Comparison of ENCODE assay signal across 19 cellular contexts in the genomic region with DNA sequence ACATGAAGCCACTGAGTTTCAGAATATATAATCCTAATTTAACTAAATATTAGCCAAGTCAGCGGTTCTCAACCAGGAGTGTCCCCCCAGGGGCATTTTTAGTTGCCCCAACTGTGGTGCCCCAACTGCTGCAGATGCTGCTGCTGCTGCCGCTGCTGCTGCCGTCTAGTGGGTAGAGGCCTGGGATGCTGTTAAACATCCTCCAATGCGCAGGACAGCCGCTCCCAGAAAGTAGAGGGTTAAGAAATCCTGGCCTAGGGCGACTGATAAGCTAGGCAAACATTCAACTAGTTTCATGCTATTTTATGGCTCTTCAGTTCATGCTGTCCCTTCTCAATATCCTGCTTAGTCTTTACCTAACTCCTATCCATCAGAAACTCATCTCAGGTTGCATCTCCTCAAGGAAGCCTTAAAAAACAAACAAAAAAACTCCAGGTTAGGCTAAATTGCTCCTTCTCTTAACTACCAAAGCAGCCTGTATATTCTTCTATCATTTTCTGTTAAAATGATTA. TPM values are rescaled to one million over a fixed set of nuclear protein-coding genes. Genes with fewer than 3 reads are reported as not detected.
DNase-seq lines count a peak whose midpoint lies in the region; ATAC-seq, FAIRE-seq and TF ChIP-seq lines count a peak whose summit lies in the region.
"Had no signal": no experiment of that assay in that cellular context is flagged by ENCODE, and none has a peak within 500 bp of the region (broad histone marks: within the 10 kb centered on the region; RNA-seq: fewer than 3 reads in every experiment).

No MANE protein-coding gene starts in this region.

- H3K36me3 ChIP-seq in kidney (ENCODE audit: control insufficient read depth in 1 of 2, insufficient read depth in 2 of 2, low read length in 2 of 2) (peaks cover 0 to 8% of the 10 kb centered on the region in 2 donors), gastrocnemius medialis (no peaks in the 10 kb centered on the region), uterus (no peaks in the 10 kb centered on the region)
- H3K36me3 ChIP-seq: brain microvascular endothelial cell had no signal

- H2AFZ ChIP-seq in H9 (ENCODE audit: low read length), result no peak overlapping the region

- in situ Hi-C loops in gastrocnemius medialis (cut with MboI; ENCODE audit: low sequenced_read_pairs in 4 of 4), result loop anchor here in 2 of 4 donors (25.0 kb wide), 3 partner anchors 214 to 1561 kb away; partner anchors contain the start of genes ATP1B1 (in 1 of the 2), MPZL1 (in 1 of the 2) and SLC19A2 (in 1 of the 2)

- H4K8ac ChIP-seq in H9 (replicated peaks; ENCODE audit: insufficient read length, low read depth, low read length), result no peak overlapping the region

- H3K4me1 Mint-ChIP-seq in H9, result peaks cover 4 to 6% of the 10 kb centered on the region in 2 experiments; a peak in 3 of 4 replicates

- no peak for ATAC-seq in gastrocnemius medialis
- ATAC-seq in HG03354 (IDR thresholded peaks at IDR 0.05; ENCODE audit: poor library complexity, severe bottlenecking, unreplicated experiment), result no peak
- ATAC-seq: stimulated activated naive CD8-positive, alpha-beta T cell treated with anti-CD3 and anti-CD28 coated beads, Interleukin-15, amount 100 ng/mL, for 72 hours had no signal

- no peak for FAIRE-seq in RCC 7860 (lab: Jason Lieb, UNC)
- no peak for FAIRE-seq in kidney (lab: Jason Lieb, UNC)

- no peak overlapping the region for H2AK5ac ChIP-seq in H9 (ENCODE audit: insufficient read length, low read length)

- no peak overlapping the region for H2BK15ac ChIP-seq in H9 (ENCODE audit: low read depth, low read length)

- no peak overlapping the region for H4K91ac ChIP-seq in H9 (ENCODE audit: insufficient read length, low read depth, low read length)

- no peaks in the 10 kb centered on the region for H3K23me2 ChIP-seq in H9 (ENCODE audit: insufficient read length, low read depth, low read length, poor library complexity, severe bottlenecking)

- no peak for TF ChIP-seq POLR2A in gastrocnemius medialis (IDR thresholded peaks at IDR 0.05)
- TF ChIP-seq POLR2A in uterus (IDR thresholded peaks at IDR 0.05), result no peak

- H3K4me1 ChIP-seq in H9 (ENCODE audit: insufficient read depth, low read length) (no peaks in the 10 kb centered on the region), kidney (ENCODE audit: control insufficient read depth in 1 of 2, insufficient read depth in 1 of 2, low read depth in 1 of 2, low read length in 2 of 2) (peaks cover 2 to 17% of the 10 kb centered on the region in 2 donors), gastrocnemius medialis (peaks cover 50 to 78% of the 10 kb centered on the region in 2 donors), uterus (no peaks in the 10 kb centered on the region)

- H4K20me1 ChIP-seq in H9 (ENCODE audit: control insufficient read depth, insufficient read depth, insufficient read length), result no peaks in the 10 kb centered on the region
- H4K20me1 ChIP-seq: BLaER1 treated with 17β-estradiol and CSF1 and Interleukin-3, amounts not matched to agents 10 nM and 100 nM had no signal

- no peaks in the 10 kb centered on the region for H3K27me3 ChIP-seq in H9 (ENCODE audit: insufficient read depth, low read length)
- no peaks in the 10 kb centered on the region for H3K27me3 ChIP-seq in gastrocnemius medialis
- H3K27me3 ChIP-seq in uterus, result no peaks in the 10 kb centered on the region
- H3K27me3 ChIP-seq: BLaER1 treated with 17β-estradiol and CSF1 and Interleukin-3, amounts not matched to agents 10 nM and 100 nM; brain microvascular endothelial cell had no signal

- no CpG with 5 or more reads among the region's 6 CpGs for WGBS in H9 (ENCODE audit: extremely low coverage, insufficient read length, low lambda C conversion rate)

- H3T11ph ChIP-seq in H9 (ENCODE audit: low read length), result no peak overlapping the region

- H3K27ac ChIP-seq in H9 (ENCODE audit: insufficient read length, low read depth, low read length) (no peak overlapping the region), kidney (ENCODE audit: low read depth in 2 of 2, low read length in 2 of 2) (peak overlapping the region in 1 of 2 donors; percentile 15), gastrocnemius medialis (peak overlapping the region; percentile 49 to 79 (median 62)), uterus (no peak overlapping the region)
- H3K27ac ChIP-seq: BLaER1 treated with 17β-estradiol and CSF1 and Interleukin-3, amounts not matched to agents 10 nM and 100 nM; brain microvascular endothelial cell had no signal

- no peak overlapping the region for H3K14ac ChIP-seq in H9 (ENCODE audit: insufficient read depth, low read length)

- H2BK20ac ChIP-seq in H9 (ENCODE audit: low read depth, low read length, poor library complexity, severe bottlenecking), result no peak overlapping the region

- H3K4me3 Mint-ChIP-seq in H9, result no peak overlapping the region
- H3K4me3 Mint-ChIP-seq: activated B cell treated with CpG ODN at 0.5 μM for 24 hours; stimulated activated naive CD8-positive, alpha-beta T cell treated with anti-CD3 and anti-CD28 coated beads, Interleukin-15, amount 100 ng/mL, for 72 hours had no signal

- H3K4me3 ChIP-seq in kidney (ENCODE audit: low read length in 2 of 2) (peak overlapping the region; percentile 24 to 46), gastrocnemius medialis (no peak overlapping the region), uterus (no peak overlapping the region)
- H3K4me3 ChIP-seq: BLaER1 treated with 17β-estradiol and CSF1 and Interleukin-3, amounts not matched to agents 10 nM and 100 nM had no signal

- H3K27ac Mint-ChIP-seq in H9, result no peak overlapping the region
- H3K27ac Mint-ChIP-seq: activated B cell treated with CpG ODN at 0.5 μM for 24 hours had no signal

- H3K79me1 ChIP-seq in H9 (ENCODE audit: insufficient read depth, low read depth, low read length, poor library complexity, severe bottlenecking), result no peaks in the 10 kb centered on the region

- H3K79me2 ChIP-seq in H9 (ENCODE audit: insufficient read depth, low read length), result no peaks in the 10 kb centered on the region

- H3K18ac ChIP-seq in H9 (ENCODE audit: insufficient read length, low read depth, low read length), result no peak overlapping the region

- no peak overlapping the region for H2BK12ac ChIP-seq in H9 (ENCODE audit: insufficient read length, low read depth, low read length)

- H3K9me3 ChIP-seq in H9 (ENCODE audit: control insufficient read depth, low read depth, low read length), result no peaks in the 10 kb centered on the region
- no peaks in the 10 kb centered on the region for H3K9me3 ChIP-seq in kidney (ENCODE audit: control insufficient read depth in 1 of 2, low read length in 2 of 2)
- no peaks in the 10 kb centered on the region for H3K9me3 ChIP-seq in gastrocnemius medialis
- no peaks in the 10 kb centered on the region for H3K9me3 ChIP-seq in uterus
- H3K9me3 ChIP-seq: BLaER1 treated with 17β-estradiol and CSF1 and Interleukin-3, amounts not matched to agents 10 nM and 100 nM had no signal

- DNase-seq in H9 (peak; percentile 36), RCC 7860 (ENCODE audit: low spot score) (peak; percentile 40), kidney (no peak), gastrocnemius medialis (no peak), posterior cingulate gyrus (no peak), uterus (no peak)
- DNase-seq: activated B cell treated with CpG ODN at 0.5 μM for 24 hours; activated naive CD4-positive, alpha-beta T cell treated with anti-CD3 and anti-CD28 coated beads, Interleukin-2, amount 50 U/mL, for 16 hours; brain microvascular endothelial cell; DND-41; effector CD4-positive, alpha-beta T cell; foreskin fibroblast; NCI-H146; NCI-H524; occipital lobe; stimulated activated naive CD8-positive, alpha-beta T cell treated with anti-CD3 and anti-CD28 coated beads, Interleukin-15, amount 100 ng/mL, for 72 hours; T-helper 1 cell had no signal

- no peak overlapping the region for H4K5ac ChIP-seq in H9 (ENCODE audit: insufficient read length, low read depth, low read length)

- no peak overlapping the region for H3K4ac ChIP-seq in H9 (ENCODE audit: low read depth, low read length)

- no peaks in the 10 kb centered on the region for H3K9me3 Mint-ChIP-seq in H9
- H3K9me3 Mint-ChIP-seq: activated B cell treated with CpG ODN at 0.5 μM for 24 hours; stimulated activated naive CD8-positive, alpha-beta T cell treated with anti-CD3 and anti-CD28 coated beads, Interleukin-15, amount 100 ng/mL, for 72 hours had no signal

- H3K36me3 Mint-ChIP-seq in H9 (ENCODE audit: insufficient read depth in 1 of 3, low read depth in 3 of 3), result no peaks in the 10 kb centered on the region

- H2BK5ac ChIP-seq in H9 (ENCODE audit: insufficient read length, low read length), result no peak overlapping the region

- intact Hi-C loops in kidney (cut with DNase I) (no loop called here), gastrocnemius medialis (cut with DNase I; ENCODE audit: low total_unique reads) (no loop called here), posterior cingulate gyrus (cut with DNase I) (no loop called here), uterus (cut with DNase I; ENCODE audit: low total_unique reads) (no loop called here)

- H2BK120ac ChIP-seq in H9 (ENCODE audit: low read depth, low read length, poor library complexity, severe bottlenecking), result no peak overlapping the region

- H3K4me2 ChIP-seq in H9 (ENCODE audit: insufficient read depth, insufficient read length, low read length), result no peak overlapping the region

- no peak overlapping the region for H3K56ac ChIP-seq in H9 (ENCODE audit: insufficient read length, low read depth, low read length)

- no peak overlapping the region for H3K23ac ChIP-seq in H9 (ENCODE audit: insufficient read length, low read depth, low read length)

- H3K9ac ChIP-seq in H9 (ENCODE audit: extremely low read depth, insufficient read length, low read length) (no peak overlapping the region), kidney (ENCODE audit: low read length in 2 of 2) (no peak overlapping the region)
- H3K9ac ChIP-seq: BLaER1 treated with 17β-estradiol and CSF1 and Interleukin-3, amounts not matched to agents 10 nM and 100 nM had no signal

- TF ChIP-seq CTCF in H9 (conservative IDR thresholded peaks at IDR 0.05) (no peak), kidney (IDR thresholded peaks at IDR 0.05; ENCODE audit: borderline replicate concordance, extremely low read depth, insufficient read depth) (no peak), gastrocnemius medialis (IDR thresholded peaks at IDR 0.05 in 4 of 5, conservative IDR thresholded peaks at IDR 0.05 in 1 of 5) (no peak), uterus (IDR thresholded peaks at IDR 0.05) (no peak)

- no peaks in the 10 kb centered on the region for H3K27me3 Mint-ChIP-seq in H9 (ENCODE audit: low read depth)
- H3K27me3 Mint-ChIP-seq: activated B cell treated with CpG ODN at 0.5 μM for 24 hours; stimulated activated naive CD8-positive, alpha-beta T cell treated with anti-CD3 and anti-CD28 coated beads, Interleukin-15, amount 100 ng/mL, for 72 hours had no signal

RNA-seq across cellular contexts. Expression of gene DCAF6, which starts 9.9 kb away (rescaled TPM):
- total RNA-seq in H9 (2021) (15.8 and 16.0 TPM in 2 replicates), kidney (58.8 TPM), gastrocnemius medialis (100 to 1,000 TPM; 365 to 466 (median 389) TPM), uterus (10 to 100 TPM; 19.1 to 77.7 (median 44.9) TPM)
- polyA plus RNA-seq in kidney (ENCODE audit: insufficient read depth, low read depth, low replicate concordance), result 30.8 TPM

RNA-seq across cellular contexts. Expression of gene MPC2, which starts 10.3 kb away (rescaled TPM):
- total RNA-seq in H9 (2021) (32.9 and 33.8 TPM in 2 replicates), kidney (127 TPM), gastrocnemius medialis (100 to 1,000 TPM in 2 of 4 donors, 10 to 100 TPM in 2; 88.2 to 140 (median 100.0) TPM), uterus (100 to 1,000 TPM in 1 of 4 donors, 10 to 100 TPM in 3; 21.5 to 127 (median 38.5) TPM)
- 445 TPM for polyA plus RNA-seq in kidney (ENCODE audit: insufficient read depth, low read depth, low replicate concordance)

RNA-seq across cellular contexts. Expression of gene ADCY10, which starts 12.6 kb away (rescaled TPM):
- total RNA-seq in H9 (2021), result 0.20 TPM in 1 of 2 replicates, not detected in the other
- total RNA-seq in kidney, result 0.22 TPM
- 0.28 TPM for polyA plus RNA-seq in kidney (ENCODE audit: insufficient read depth, low read depth, low replicate concordance)
- 1 to 10 TPM in 1 of 4 donors, under 1 TPM in 1, not detected in 2; 0.07 to 1.2 TPM for total RNA-seq in gastrocnemius medialis
- total RNA-seq in uterus, result 1 to 10 TPM in 1 of 4 donors, under 1 TPM in 3; 0.26 to 1.2 (median 0.52) TPM

Comparison
In these comparisons a context has a peak if more than half of its experiments do, and no peak if none do; other contexts are left out.
1. DNase-seq: peak in H9 (single experiment) and RCC 7860 (single experiment); none in kidney (single experiment), gastrocnemius medialis (0 of 2), posterior cingulate gyrus (0 of 10) and uterus (0 of 2).
2. H3K27ac ChIP-seq: peak in gastrocnemius medialis (4 of 4); none in H9 (single experiment) and uterus (0 of 2).
3. H3K4me3 ChIP-seq: peak in kidney (2 of 2); none in gastrocnemius medialis (0 of 4) and uterus (0 of 2).